8 cellular contexts compared by ENCODE assay signal in the genomic region with DNA sequence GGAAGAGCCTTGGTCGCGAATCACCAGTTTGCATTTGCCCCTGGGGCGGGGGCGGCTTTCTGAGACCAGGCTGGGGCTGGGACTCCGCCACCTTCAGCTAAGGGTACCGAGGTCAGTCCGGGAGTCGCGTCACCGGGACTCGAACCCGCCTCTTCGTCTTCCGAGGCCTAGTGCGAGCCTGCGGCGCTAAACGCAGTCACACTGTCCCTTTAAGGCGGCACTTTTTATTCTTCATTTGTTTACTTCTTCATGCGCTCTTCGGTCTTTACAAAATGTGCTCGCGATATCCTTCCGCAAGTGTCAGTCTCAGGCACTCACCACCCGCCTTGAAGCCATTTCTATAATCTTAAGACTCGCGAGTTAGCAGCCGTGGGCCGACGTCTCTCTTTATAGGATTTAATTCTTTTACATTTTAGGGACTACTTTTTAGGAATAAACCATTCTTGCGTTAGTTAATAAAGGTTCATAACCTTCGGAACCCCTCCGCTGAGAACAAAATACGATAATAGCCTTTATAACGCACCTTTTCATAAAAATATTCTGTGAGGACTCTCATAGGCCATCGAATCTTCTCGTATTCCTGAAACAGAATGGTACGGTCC. TPM values are rescaled to one million over a fixed set of nuclear protein-coding genes. Genes with fewer than 3 reads are reported as not detected.
A peak's percentile ranks its signal among the peaks of the same experiment; 100 is the strongest.
DNase-seq lines count a peak whose midpoint lies in the region; ATAC-seq and TF ChIP-seq lines count a peak whose summit lies in the region.

No MANE protein-coding gene starts in this region.

- H3K79me2 ChIP-seq in DOHH2 (ENCODE audit: control insufficient read depth, low read length), result peaks cover 17% of the 10 kb centered on the region
- peaks cover 50% of the 10 kb centered on the region for H3K79me2 ChIP-seq in PC-3 (ENCODE audit: low read length)

- H3K36me3 Mint-ChIP-seq in activated T-cell treated with anti-CD3 and anti-CD28 coated beads, Interleukin-2, amount 50 U/mL, for 4 hours (ENCODE audit: insufficient read depth), result no peaks in the 10 kb centered on the region
- peaks cover 11% of the 10 kb centered on the region for H3K36me3 Mint-ChIP-seq in stimulated activated memory B cell treated with anti-CD40 and anti-IgM and Interleukin-4, amounts not matched to agents 10 μg/mL and 1 μg/mL and 100 μg/mL, for 72 hours

- H3K27ac ChIP-seq in DOHH2 (ENCODE audit: low read depth, low read length) (peak overlapping the region; percentile 85), PC-3 (ENCODE audit: low read length) (peak overlapping the region; percentile 90), esophagus muscularis mucosa (replicated peaks in 1 of 4) (peak overlapping the region; percentile 96 to 100 (median 98)), muscle layer of duodenum (ENCODE audit: low read length) (peak overlapping the region; percentile 100)

- H3K27me3 ChIP-seq in DOHH2 (ENCODE audit: control insufficient read depth, low read length) (peaks cover 36% of the 10 kb centered on the region), PC-3 (ENCODE audit: low read length) (no peaks in the 10 kb centered on the region), esophagus muscularis mucosa (no peaks in the 10 kb centered on the region), muscle layer of duodenum (ENCODE audit: low read depth, low read length) (no peaks in the 10 kb centered on the region)

- TF ChIP-seq CTCF in DOHH2 (IDR thresholded peaks at IDR 0.05; ENCODE audit: low read depth, low read length, poor library complexity, severe bottlenecking) (no peak), PC-3 (conservative IDR thresholded peaks at IDR 0.05; ENCODE audit: low read depth, low read length) (no peak), esophagus muscularis mucosa (IDR thresholded peaks at IDR 0.05) (no peak)

- peaks cover 18% of the 10 kb centered on the region for H3F3A ChIP-seq in DOHH2 (ENCODE audit: control insufficient read depth, insufficient read depth)
- peaks cover 8% of the 10 kb centered on the region for H3F3A ChIP-seq in PC-3 (ENCODE audit: low read length, unreplicated experiment)

- H3K9ac ChIP-seq in PC-3 (ENCODE audit: low read length), result peak overlapping the region; percentile 95

- CTCF ChIA-PET in PC-3 (lab: Charles Lee), result interaction anchor here (0.6 to 5.3 kb wide), 8 partner anchors 11 to 53 kb away, joined by 3 to 153 read pairs (median 18); partner anchors contain the start of genes ACBD4 and HEXIM2

- H3K4me2 ChIP-seq in DOHH2 (ENCODE audit: low read length) (peak overlapping the region; percentile 80), PC-3 (ENCODE audit: low read length) (peak overlapping the region; percentile 88)

- peak overlapping the region; percentile 92 for H2AFZ ChIP-seq in PC-3 (ENCODE audit: low read length)

- TF ChIP-seq POLR2A in esophagus muscularis mucosa (IDR thresholded peaks at IDR 0.05; ENCODE audit: low read depth), result no peak

- peaks cover 7% of the 10 kb centered on the region; the same call in 1 of the 2 replicates for H3K36me3 ChIP-seq in DOHH2 (ENCODE audit: control insufficient read depth, low read length)
- H3K36me3 ChIP-seq in PC-3 (ENCODE audit: low read depth, low read length), result 0 out of 2 replicates have a peak, but pooled peaks cover 4% of the 10 kb centered on the region
- H3K36me3 ChIP-seq in esophagus muscularis mucosa, result no peaks in the 10 kb centered on the region
- H3K36me3 ChIP-seq in muscle layer of duodenum (ENCODE audit: control insufficient read depth in 1 of 2, insufficient read depth in 2 of 2, low read length in 2 of 2), result peaks cover 0 to 4% of the 10 kb centered on the region in 2 donors

- H3K4me3 ChIP-seq in DOHH2 (ENCODE audit: low read length) (peak overlapping the region; percentile 84), PC-3 (ENCODE audit: low read length) (peak overlapping the region; percentile 76), esophagus muscularis mucosa (peak overlapping the region; percentile 68 to 83 (median 75)), muscle layer of duodenum (ENCODE audit: low read depth in 1 of 2, low read length in 2 of 2) (peak overlapping the region; percentile 69 to 93)
- peak overlapping the region; percentile 89 for H3K4me3 ChIP-seq in Jurkat, Clone E6-1 (ENCODE audit: low read length)

- POLR2A ChIA-PET in PC-3 (lab: Charles Lee; ENCODE audit: unreplicated experiment), result interaction anchor here (0.5 to 4.2 kb wide), 13 partner anchors 12 to 440 kb away, joined by 3 to 77 read pairs (median 16); partner anchors contain the start of genes ACBD4, HEXIM2 and MAP3K14

- BruUV-seq in PC-3 (replicated peaks; lab: Mats Ljungman, UMichigan), result TSS peak; percentile 55

- no peaks in the 10 kb centered on the region for H3K27me3 Mint-ChIP-seq in activated T-cell treated with anti-CD3 and anti-CD28 coated beads, Interleukin-2, amount 50 U/mL, for 4 hours (ENCODE audit: low read depth)
- no peaks in the 10 kb centered on the region for H3K27me3 Mint-ChIP-seq in stimulated activated memory B cell treated with anti-CD40 and anti-IgM and Interleukin-4, amounts not matched to agents 10 μg/mL and 1 μg/mL and 100 μg/mL, for 72 hours

- H3K4me3 Mint-ChIP-seq in activated T-cell treated with anti-CD3 and anti-CD28 coated beads, Interleukin-2, amount 50 U/mL, for 4 hours, result peak overlapping the region; percentile 98
- H3K4me3 Mint-ChIP-seq in stimulated activated memory B cell treated with anti-CD40 and anti-IgM and Interleukin-4, amounts not matched to agents 10 μg/mL and 1 μg/mL and 100 μg/mL, for 72 hours, result peak overlapping the region; percentile 98

- H3K27ac Mint-ChIP-seq in stimulated activated memory B cell treated with anti-CD40 and anti-IgM and Interleukin-4, amounts not matched to agents 10 μg/mL and 1 μg/mL and 100 μg/mL, for 72 hours, result peak overlapping the region; percentile 99

- no peaks in the 10 kb centered on the region for H3K9me3 Mint-ChIP-seq in activated T-cell treated with anti-CD3 and anti-CD28 coated beads, Interleukin-2, amount 50 U/mL, for 4 hours
- no peaks in the 10 kb centered on the region for H3K9me3 Mint-ChIP-seq in stimulated activated memory B cell treated with anti-CD40 and anti-IgM and Interleukin-4, amounts not matched to agents 10 μg/mL and 1 μg/mL and 100 μg/mL, for 72 hours

- ATAC-seq in PC-3 (peak; percentile 19), GM19351 (IDR thresholded peaks at IDR 0.05; ENCODE audit: unreplicated experiment) (no peak)
- peak; percentile 37 to 47 for ATAC-seq in activated T-cell treated with anti-CD3 and anti-CD28 coated beads, Interleukin-2, amount 50 U/mL, for 4 hours
- peak; percentile 59 for ATAC-seq in stimulated activated memory B cell treated with anti-CD40 and anti-IgM and Interleukin-4, amounts not matched to agents 10 μg/mL and 1 μg/mL and 100 μg/mL, for 72 hours

- H3K9me3 ChIP-seq in DOHH2 (ENCODE audit: control insufficient read depth, insufficient read depth, low read length), result no peaks in the 10 kb centered on the region
- no peaks in the 10 kb centered on the region for H3K9me3 ChIP-seq in PC-3 (ENCODE audit: low read length)
- no peaks in the 10 kb centered on the region for H3K9me3 ChIP-seq in esophagus muscularis mucosa
- no peaks in the 10 kb centered on the region for H3K9me3 ChIP-seq in muscle layer of duodenum (ENCODE audit: control insufficient read depth in 1 of 2, low read length in 2 of 2)

- intact Hi-C loops in PC-3 (cut with micrococcal nuclease) (loop anchor here (1.0 kb wide), 4 partner anchors 12 to 51 kb away; partner anchors contain the start of genes ACBD4 and HEXIM2), esophagus muscularis mucosa (cut with DNase I) (no loop called here)

- peak; percentile 97 for DNase-seq in Jurkat, Clone E6-1 (ENCODE audit: low read depth, low spot score)
- DNase-seq in PC-3, result peak; percentile 94
- DNase-seq in activated T-cell treated with anti-CD3 and anti-CD28 coated beads, Interleukin-2, amount 50 U/mL, for 4 hours, result peak; percentile 69
- no peak for DNase-seq in esophagus muscularis mucosa (ENCODE audit: extremely low spot score)

- peaks cover 39% of the 10 kb centered on the region for H3K4me1 Mint-ChIP-seq in activated T-cell treated with anti-CD3 and anti-CD28 coated beads, Interleukin-2, amount 50 U/mL, for 4 hours (ENCODE audit: low read depth)
- peaks cover 76% of the 10 kb centered on the region for H3K4me1 Mint-ChIP-seq in stimulated activated memory B cell treated with anti-CD40 and anti-IgM and Interleukin-4, amounts not matched to agents 10 μg/mL and 1 μg/mL and 100 μg/mL, for 72 hours

- peaks cover 53% of the 10 kb centered on the region for H3K4me1 ChIP-seq in DOHH2 (ENCODE audit: control insufficient read depth, low read length)
- H3K4me1 ChIP-seq in PC-3 (ENCODE audit: insufficient read depth, low read length), result peaks cover 27% of the 10 kb centered on the region
- peaks cover 54 to 72% (median 66%) of the 10 kb centered on the region in 4 donors for H3K4me1 ChIP-seq in esophagus muscularis mucosa
- H3K4me1 ChIP-seq in muscle layer of duodenum (ENCODE audit: control insufficient read depth in 1 of 2, insufficient read depth in 2 of 2, low read length in 2 of 2), result peaks cover 15 to 48% of the 10 kb centered on the region in 2 donors

- H4K20me1 ChIP-seq in DOHH2 (ENCODE audit: control insufficient read depth, insufficient read depth, low read depth, low read length) (peaks cover 11% of the 10 kb centered on the region), PC-3 (ENCODE audit: low read length) (peaks cover 34% of the 10 kb centered on the region)

- no peak for TF ChIP-seq EP300 in esophagus muscularis mucosa (IDR thresholded peaks at IDR 0.05)

- no peaks in the 10 kb centered on the region for H3K9me2 ChIP-seq in DOHH2 (replicated peaks; ENCODE audit: control insufficient read depth, low read length)
- H3K9me2 ChIP-seq in PC-3 (replicated peaks; ENCODE audit: low read length), result no peaks in the 10 kb centered on the region

- WGBS in esophagus muscularis mucosa, result under 1% methylated on average over 36 of the region's 38 CpGs

RNA-seq across cellular contexts. Expression of gene HEXIM1, which starts 0.6 kb away (rescaled TPM):
- 27.6 TPM for polyA plus RNA-seq in Jurkat, Clone E6-1 (2012; ENCODE audit: insufficient read depth, insufficient read length)
- total RNA-seq in PC-3 (2014; rRNA removed) (47.3 and 59.0 TPM in 2 replicates), esophagus muscularis mucosa (10 to 100 TPM; 32.1 to 58.2 (median 45.3) TPM)
- 10 to 100 TPM; 49.6 to 60.8 (median 51.3) TPM for total RNA-seq in activated T-cell treated with anti-CD3 and anti-CD28 coated beads, Interleukin-2, amount 50 U/mL, for 4 hours

RNA-seq across cellular contexts. Expression of gene ACBD4, which starts 12.2 kb away (rescaled TPM):
- 9.0 TPM for polyA plus RNA-seq in Jurkat, Clone E6-1 (2012; ENCODE audit: insufficient read depth, insufficient read length)
- total RNA-seq in PC-3 (2014; rRNA removed) (12.9 and 17.3 TPM in 2 replicates), esophagus muscularis mucosa (10 to 100 TPM; 20.9 to 34.8 (median 23.5) TPM)
- 1 to 10 TPM; 4.5 to 5.7 (median 4.7) TPM for total RNA-seq in activated T-cell treated with anti-CD3 and anti-CD28 coated beads, Interleukin-2, amount 50 U/mL, for 4 hours

RNA-seq across cellular contexts. Expression of gene HEXIM2, which starts 14.0 kb away (rescaled TPM):
- 3.1 TPM for polyA plus RNA-seq in Jurkat, Clone E6-1 (2012; ENCODE audit: insufficient read depth, insufficient read length)
- 19.9 and 30.5 TPM in 2 replicates for total RNA-seq in PC-3 (2014; rRNA removed)
- total RNA-seq in activated T-cell treated with anti-CD3 and anti-CD28 coated beads, Interleukin-2, amount 50 U/mL, for 4 hours, result 1 to 10 TPM; 5.3 to 7.6 (median 6.2) TPM
- 1 to 10 TPM; 4.0 to 8.4 (median 7.0) TPM for total RNA-seq in esophagus muscularis mucosa

RNA-seq across cellular contexts. Expression of gene PLCD3, which starts 15.4 kb away (rescaled TPM):
- 10.3 TPM for polyA plus RNA-seq in Jurkat, Clone E6-1 (2012; ENCODE audit: insufficient read depth, insufficient read length)
- total RNA-seq in PC-3 (2014; rRNA removed), result 35.1 and 55.3 TPM in 2 replicates
- 1 to 10 TPM; 3.5 to 5.5 (median 3.5) TPM for total RNA-seq in activated T-cell treated with anti-CD3 and anti-CD28 coated beads, Interleukin-2, amount 50 U/mL, for 4 hours
- total RNA-seq in esophagus muscularis mucosa, result 100 to 1,000 TPM in 2 of 4 donors, 10 to 100 TPM in 2; 49.4 to 154 (median 106) TPM
